In genomic region chr15:38683382-38684242, GRCh38 we compare ENCODE assay signal across 8 cellular contexts.
A peak's percentile ranks its signal among the peaks of the same experiment; 100 is the strongest.
DNase-seq lines count a peak whose midpoint lies in the region; ATAC-seq and TF ChIP-seq lines count a peak whose summit lies in the region.

No MANE protein-coding gene starts in this region.

- no peak overlapping the region for H3K9ac ChIP-seq in smooth muscle cell (ENCODE audit: low read depth)

- H3K9me3 ChIP-seq in right atrium auricular region (no peaks in the 10 kb centered on the region), smooth muscle cell (replicated peaks; ENCODE audit: low read depth) (no peaks in the 10 kb centered on the region)

- no peak overlapping the region for H2AFZ ChIP-seq in smooth muscle cell (ENCODE audit: low read depth)

- ATAC-seq in GM19463 (IDR thresholded peaks at IDR 0.05; ENCODE audit: unreplicated experiment) (peak; percentile 84), HG02970 (IDR thresholded peaks at IDR 0.05; ENCODE audit: low FRiP score, unreplicated experiment) (no peak)

- no peak overlapping the region for H3K4me2 ChIP-seq in smooth muscle cell

- peak overlapping the region; percentile 17 for H3K4me3 Mint-ChIP-seq in activated naive CD8-positive, alpha-beta T cell

- no peaks in the 10 kb centered on the region for H3K27me3 ChIP-seq in HL-60 (ENCODE audit: insufficient read depth, poor library complexity, severe bottlenecking)
- H3K27me3 ChIP-seq in right atrium auricular region = no peaks in the 10 kb centered on the region
- H3K27me3 ChIP-seq in smooth muscle cell (ENCODE audit: low read depth) = peaks cover 4% of the 10 kb centered on the region

- 95% methylated on average over 2 of the region's 2 CpGs for WGBS in smooth muscle cell (ENCODE audit: low lambda C conversion rate)

- no peaks in the 10 kb centered on the region for H3K27me3 Mint-ChIP-seq in activated naive CD8-positive, alpha-beta T cell

- no peaks in the 10 kb centered on the region for H4K20me1 ChIP-seq in smooth muscle cell (ENCODE audit: low read depth)

- peaks cover 0 to 5% of the 10 kb centered on the region in 2 donors for H3K4me1 ChIP-seq in right atrium auricular region
- no peaks in the 10 kb centered on the region for H3K4me1 ChIP-seq in smooth muscle cell (ENCODE audit: low read depth)

- no peaks in the 10 kb centered on the region for H3K79me2 ChIP-seq in smooth muscle cell (ENCODE audit: low read depth)

- no peaks in the 10 kb centered on the region for H3K36me3 ChIP-seq in right atrium auricular region
- no peaks in the 10 kb centered on the region for H3K36me3 ChIP-seq in smooth muscle cell (ENCODE audit: low read depth)

- TF ChIP-seq CTCF in HL-60 (IDR thresholded peaks at IDR 0.05; ENCODE audit: insufficient read depth, low read length) = peak; percentile 50
- TF ChIP-seq CTCF in right atrium auricular region (IDR thresholded peaks at IDR 0.05) = peak; percentile 56 to 74
- TF ChIP-seq CTCF in smooth muscle cell (IDR thresholded peaks at IDR 0.05; ENCODE audit: borderline replicate concordance, insufficient read depth, poor library complexity, severe bottlenecking) = peak; percentile 78

- peak overlapping the region; percentile 90 for H3K27ac Mint-ChIP-seq in activated naive CD8-positive, alpha-beta T cell

- no peaks in the 10 kb centered on the region for H3K36me3 Mint-ChIP-seq in activated naive CD8-positive, alpha-beta T cell

- H3K9me3 Mint-ChIP-seq in activated naive CD8-positive, alpha-beta T cell (ENCODE audit: low read depth) = no peaks in the 10 kb centered on the region

- DNase-seq in DMS53 (lab: John Stamatoyannopoulos, UW) = peak; percentile 63
- DNase-seq in HL-60 (ENCODE audit: low read depth in 1 of 2, low spot score in 1 of 2) = peak in 1 of 2 experiments; percentile 51
- DNase-seq in SK-N-DZ (ENCODE audit: low spot score) = peak; percentile 36
- no peak for DNase-seq in right atrium auricular region (ENCODE audit: low spot score)
- DNase-seq in smooth muscle cell (lab: John Stamatoyannopoulos, UW; ENCODE audit: unreplicated experiment) = no peak

- H3K4me3 ChIP-seq in HL-60 (replicated peaks; ENCODE audit: insufficient read depth, low read length) (no peak overlapping the region), right atrium auricular region (no peak overlapping the region), smooth muscle cell (no peak overlapping the region)

- no peak overlapping the region for H3K27ac ChIP-seq in HL-60 (replicated peaks)
- H3K27ac ChIP-seq in right atrium auricular region = no peak overlapping the region
- no peak overlapping the region for H3K27ac ChIP-seq in smooth muscle cell (ENCODE audit: low read depth)

- H3K4me1 Mint-ChIP-seq in activated naive CD8-positive, alpha-beta T cell (ENCODE audit: low read depth) = peaks cover 79% of the 10 kb centered on the region

- H3F3A ChIP-seq in smooth muscle cell (ENCODE audit: low read depth) = no peaks in the 10 kb centered on the region

Comparison
In these comparisons a context has a peak if more than half of its experiments do, and no peak if none do; other contexts are left out.
1. DNase-seq: peak in DMS53 (single experiment) and SK-N-DZ (single experiment); none in right atrium auricular region (single experiment) and smooth muscle cell (single experiment).
2. Peak in every context shown above with its lines, with median percentiles within 50 percentile points of each other: CTCF ChIP-seq.